17 cellular contexts compared by ENCODE assay signal in genomic region chr6:162058281-162058875, GRCh38.
DNase-seq lines count a peak whose midpoint lies in the region; ATAC-seq and TF ChIP-seq lines count a peak whose summit lies in the region.
"Had no signal": no experiment of that assay in that cellular context is flagged by ENCODE, and none has a peak within 500 bp of the region (broad histone marks: within the 10 kb centered on the region; RNA-seq: fewer than 3 reads in every experiment).

No MANE protein-coding gene starts in this region.

- H3K27ac ChIP-seq in colonic mucosa = no peak overlapping the region
- no peak overlapping the region for H3K27ac ChIP-seq in dorsolateral prefrontal cortex
- H3K27ac ChIP-seq in CD4-positive, alpha-beta memory T cell (ENCODE audit: low read depth, low read length) = no peak overlapping the region
- H3K27ac ChIP-seq: breast epithelium had no signal

- H3K4me1 Mint-ChIP-seq in CD4-positive, alpha-beta memory T cell = no peaks in the 10 kb centered on the region
- H3K4me1 Mint-ChIP-seq: memory B cell had no signal

- no peaks in the 10 kb centered on the region for H3K27me3 ChIP-seq in colonic mucosa
- no peaks in the 10 kb centered on the region for H3K27me3 ChIP-seq in dorsolateral prefrontal cortex
- no peaks in the 10 kb centered on the region for H3K27me3 ChIP-seq in CD4-positive, alpha-beta memory T cell (ENCODE audit: insufficient read depth, low read length)
- H3K27me3 ChIP-seq: breast epithelium had no signal

- CTCF ChIA-PET in CD4-positive, alpha-beta memory T cell (lab: Charles Lee; ENCODE audit: partially characterized antibody) = no interaction called here

- no peaks in the 10 kb centered on the region for H3K36me3 ChIP-seq in colonic mucosa
- H3K36me3 ChIP-seq in CD4-positive, alpha-beta memory T cell (ENCODE audit: insufficient read depth, low read length) = no peaks in the 10 kb centered on the region
- H3K36me3 ChIP-seq: breast epithelium had no signal

- peaks cover 0 to 18% (median 9%) of the 10 kb centered on the region in 8 donors for H3K9me3 Mint-ChIP-seq in CD4-positive, alpha-beta memory T cell

- no peak overlapping the region for H3K9ac ChIP-seq in colonic mucosa (ENCODE audit: low read depth in 2 of 2, low read length in 2 of 2)

- H3K36me3 Mint-ChIP-seq in CD4-positive, alpha-beta memory T cell = peaks cover 0 to 5% of the 10 kb centered on the region in 2 donors

- peak; percentile 96 for ATAC-seq in left lobe of liver
- ATAC-seq in GM21528 (IDR thresholded peaks at IDR 0.05; ENCODE audit: low FRiP score, unreplicated experiment) = no peak

- H3K27me3 Mint-ChIP-seq in CD4-positive, alpha-beta memory T cell = no peaks in the 10 kb centered on the region
- H3K27me3 Mint-ChIP-seq: memory B cell had no signal

- H3K9me3 ChIP-seq in colonic mucosa = no peaks in the 10 kb centered on the region
- no peaks in the 10 kb centered on the region for H3K9me3 ChIP-seq in CD4-positive, alpha-beta memory T cell (ENCODE audit: control insufficient read depth in 1 of 2, low read length in 2 of 2)
- H3K9me3 ChIP-seq: breast epithelium had no signal

- TF ChIP-seq CTCF in colonic mucosa (IDR thresholded peaks at IDR 0.05) (no peak), dorsolateral prefrontal cortex (IDR thresholded peaks at IDR 0.05 in 54 of 56, conservative IDR thresholded peaks at IDR 0.05 in 2 of 56; ENCODE audit: low read depth in 1 of 56, partially characterized antibody in 56 of 56) (no peak)

- no peak overlapping the region for H3K27ac Mint-ChIP-seq in CD4-positive, alpha-beta memory T cell
- H3K27ac Mint-ChIP-seq: memory B cell had no signal

- DNase-seq in A172 (ENCODE audit: low spot score) (peak; percentile 73), NCI-H526 (lab: John Stamatoyannopoulos, UW) (peak; percentile 6 to 37), colonic mucosa (peak; percentile 28), left lobe of liver (ENCODE audit: low spot score) (peak; percentile 97), dorsolateral prefrontal cortex (no peak)
- no peak for DNase-seq in CD4-positive, alpha-beta memory T cell
- no peak for DNase-seq in stimulated activated CD4-positive, alpha-beta T cell treated with anti-CD3 and anti-CD28 coated beads, Interleukin-2, amount 100 ng/mL, for 48 hours
- DNase-seq: activated CD8-positive, alpha-beta memory T cell treated with anti-CD3 and anti-CD28 coated beads for 24 hours; activated gamma-delta T cell; glutamatergic neuron; NCI-H1694 treated with DMSO at 0.1 percent for 48 hours; NCI-H748 treated with DMSO at 0.1 percent for 48 hours; nucleus accumbens; SHP77 treated with DMSO at 0.1 percent for 48 hours had no signal

- intact Hi-C loops in colonic mucosa (cut with DNase I) (no loop called here), dorsolateral prefrontal cortex (cut with DNase I) (no loop called here)
- intact Hi-C loops in CD4-positive, alpha-beta memory T cell (cut with micrococcal nuclease) = no loop called here

- H3K4me3 Mint-ChIP-seq in CD4-positive, alpha-beta memory T cell = no peak overlapping the region
- H3K4me3 Mint-ChIP-seq: memory B cell had no signal

- H3K4me1 ChIP-seq in colonic mucosa = no peaks in the 10 kb centered on the region
- no peaks in the 10 kb centered on the region for H3K4me1 ChIP-seq in CD4-positive, alpha-beta memory T cell (ENCODE audit: insufficient read depth, low read length)
- H3K4me1 ChIP-seq: breast epithelium had no signal

- POLR2A ChIA-PET in CD4-positive, alpha-beta memory T cell (lab: Charles Lee; ENCODE audit: partially characterized antibody) = no interaction called here

- no peak overlapping the region for H3K4me3 ChIP-seq in colonic mucosa
- no peak overlapping the region for H3K4me3 ChIP-seq in dorsolateral prefrontal cortex
- H3K4me3 ChIP-seq in CD4-positive, alpha-beta memory T cell (ENCODE audit: low read length in 2 of 2) = no peak overlapping the region
- H3K4me3 ChIP-seq: breast epithelium had no signal

Comparison
In these comparisons a context has a peak if more than half of its experiments do, and no peak if none do; other contexts are left out.
1. DNase-seq: peak in A172 (single experiment), NCI-H526 (2 of 2), colonic mucosa (single experiment) and left lobe of liver (single experiment); none in dorsolateral prefrontal cortex (0 of 10), CD4-positive, alpha-beta memory T cell (0 of 5) and stimulated activated CD4-positive, alpha-beta T cell treated with anti-CD3 and anti-CD28 coated beads, Interleukin-2, amount 100 ng/mL, for 48 hours (0 of 2).